1 cellular context compared by ENCODE assay signal in the genomic region with DNA sequence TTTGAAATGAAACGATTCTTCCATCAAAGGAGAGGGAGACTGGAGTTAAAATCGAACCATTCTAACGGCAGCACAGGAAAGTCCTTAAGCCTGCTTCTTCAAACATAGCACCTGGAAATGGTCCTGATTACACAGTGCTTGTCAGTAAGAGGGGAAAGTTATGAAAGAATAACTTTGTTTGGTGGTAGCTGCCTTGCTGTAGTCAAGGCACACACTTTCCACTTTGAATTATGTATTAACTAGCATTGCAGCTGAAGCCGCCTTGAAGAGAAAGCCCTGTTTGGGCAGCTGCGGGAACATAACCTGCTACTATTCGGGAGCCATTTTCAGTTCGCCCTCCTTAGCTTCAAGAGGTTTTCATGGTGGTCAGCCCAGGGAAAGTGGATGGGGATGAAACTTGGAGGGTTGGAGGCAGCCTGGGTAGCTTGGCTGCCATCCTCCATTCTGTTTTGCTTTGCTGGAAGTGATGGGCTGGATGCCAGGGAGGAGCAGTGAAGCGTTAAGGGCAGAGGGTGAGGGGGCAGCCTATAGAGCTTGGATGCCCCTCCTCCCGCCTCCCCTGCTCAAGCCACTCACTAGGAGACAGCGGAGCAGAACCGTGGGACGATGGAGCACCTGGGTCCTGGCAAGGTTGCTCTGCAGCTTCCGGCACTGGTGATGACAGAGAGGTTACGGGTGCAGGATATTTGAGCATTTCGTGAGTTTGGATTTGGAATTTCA.
TF ChIP-seq lines count a peak whose summit lies in the region.

No MANE protein-coding gene starts in this region.

TF ChIP-seq in GM23338, 12 proteins besides CTCF, POLR2A, EP300 and RAD21 (continued from another document):
- TF ChIP-seq, protein P1, sequence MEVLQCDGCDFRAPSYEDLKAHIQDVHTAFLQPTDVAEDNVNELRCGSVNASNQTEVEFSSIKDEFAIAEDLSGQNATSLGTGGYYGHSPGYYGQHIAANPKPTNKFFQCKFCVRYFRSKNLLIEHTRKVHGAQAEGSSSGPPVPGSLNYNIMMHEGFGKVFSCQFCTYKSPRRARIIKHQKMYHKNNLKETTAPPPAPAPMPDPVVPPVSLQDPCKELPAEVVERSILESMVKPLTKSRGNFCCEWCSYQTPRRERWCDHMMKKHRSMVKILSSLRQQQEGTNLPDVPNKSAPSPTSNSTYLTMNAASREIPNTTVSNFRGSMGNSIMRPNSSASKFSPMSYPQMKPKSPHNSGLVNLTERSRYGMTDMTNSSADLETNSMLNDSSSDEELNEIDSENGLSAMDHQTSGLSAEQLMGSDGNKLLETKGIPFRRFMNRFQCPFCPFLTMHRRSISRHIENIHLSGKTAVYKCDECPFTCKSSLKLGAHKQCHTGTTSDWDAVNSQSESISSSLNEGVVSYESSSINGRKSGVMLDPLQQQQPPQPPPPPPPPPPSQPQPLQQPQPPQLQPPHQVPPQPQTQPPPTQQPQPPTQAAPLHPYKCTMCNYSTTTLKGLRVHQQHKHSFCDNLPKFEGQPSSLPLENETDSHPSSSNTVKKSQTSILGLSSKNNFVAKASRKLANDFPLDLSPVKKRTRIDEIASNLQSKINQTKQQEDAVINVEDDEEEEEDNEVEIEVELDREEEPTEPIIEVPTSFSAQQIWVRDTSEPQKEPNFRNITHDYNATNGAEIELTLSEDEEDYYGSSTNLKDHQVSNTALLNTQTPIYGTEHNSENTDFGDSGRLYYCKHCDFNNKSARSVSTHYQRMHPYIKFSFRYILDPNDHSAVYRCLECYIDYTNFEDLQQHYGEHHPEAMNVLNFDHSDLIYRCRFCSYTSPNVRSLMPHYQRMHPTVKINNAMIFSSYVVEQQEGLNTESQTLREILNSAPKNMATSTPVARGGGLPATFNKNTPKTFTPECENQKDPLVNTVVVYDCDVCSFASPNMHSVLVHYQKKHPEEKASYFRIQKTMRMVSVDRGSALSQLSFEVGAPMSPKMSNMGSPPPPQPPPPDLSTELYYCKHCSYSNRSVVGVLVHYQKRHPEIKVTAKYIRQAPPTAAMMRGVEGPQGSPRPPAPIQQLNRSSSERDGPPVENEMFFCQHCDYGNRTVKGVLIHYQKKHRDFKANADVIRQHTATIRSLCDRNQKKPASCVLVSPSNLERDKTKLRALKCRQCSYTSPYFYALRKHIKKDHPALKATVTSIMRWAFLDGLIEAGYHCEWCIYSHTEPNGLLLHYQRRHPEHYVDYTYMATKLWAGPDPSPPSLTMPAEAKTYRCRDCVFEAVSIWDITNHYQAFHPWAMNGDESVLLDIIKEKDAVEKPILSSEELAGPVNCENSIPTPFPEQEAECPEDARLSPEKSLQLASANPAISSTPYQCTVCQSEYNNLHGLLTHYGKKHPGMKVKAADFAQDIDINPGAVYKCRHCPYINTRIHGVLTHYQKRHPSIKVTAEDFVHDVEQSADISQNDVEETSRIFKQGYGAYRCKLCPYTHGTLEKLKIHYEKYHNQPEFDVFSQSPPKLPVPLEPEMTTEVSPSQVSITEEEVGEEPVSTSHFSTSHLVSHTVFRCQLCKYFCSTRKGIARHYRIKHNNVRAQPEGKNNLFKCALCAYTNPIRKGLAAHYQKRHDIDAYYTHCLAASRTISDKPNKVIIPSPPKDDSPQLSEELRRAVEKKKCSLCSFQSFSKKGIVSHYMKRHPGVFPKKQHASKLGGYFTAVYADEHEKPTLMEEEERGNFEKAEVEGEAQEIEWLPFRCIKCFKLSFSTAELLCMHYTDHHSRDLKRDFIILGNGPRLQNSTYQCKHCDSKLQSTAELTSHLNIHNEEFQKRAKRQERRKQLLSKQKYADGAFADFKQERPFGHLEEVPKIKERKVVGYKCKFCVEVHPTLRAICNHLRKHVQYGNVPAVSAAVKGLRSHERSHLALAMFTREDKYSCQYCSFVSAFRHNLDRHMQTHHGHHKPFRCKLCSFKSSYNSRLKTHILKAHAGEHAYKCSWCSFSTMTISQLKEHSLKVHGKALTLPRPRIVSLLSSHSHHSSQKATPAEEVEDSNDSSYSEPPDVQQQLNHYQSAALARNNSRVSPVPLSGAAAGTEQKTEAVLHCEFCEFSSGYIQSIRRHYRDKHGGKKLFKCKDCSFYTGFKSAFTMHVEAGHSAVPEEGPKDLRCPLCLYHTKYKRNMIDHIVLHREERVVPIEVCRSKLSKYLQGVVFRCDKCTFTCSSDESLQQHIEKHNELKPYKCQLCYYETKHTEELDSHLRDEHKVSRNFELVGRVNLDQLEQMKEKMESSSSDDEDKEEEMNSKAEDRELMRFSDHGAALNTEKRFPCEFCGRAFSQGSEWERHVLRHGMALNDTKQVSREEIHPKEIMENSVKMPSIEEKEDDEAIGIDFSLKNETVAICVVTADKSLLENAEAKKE (CRISPR knock-in tag; IDR thresholded peaks at IDR 0.05): no peak
- TF ChIP-seq ZNF114 (CRISPR knock-in tag; IDR thresholded peaks at IDR 0.05): no peak
- TF ChIP-seq POLR2AphosphoS5 (IDR thresholded peaks at IDR 0.05; ENCODE audit: low read depth): no peak
- TF ChIP-seq CREB1 (CRISPR knock-in tag; IDR thresholded peaks at IDR 0.05; ENCODE audit: low read depth): no peak
- TF ChIP-seq, protein P2, sequence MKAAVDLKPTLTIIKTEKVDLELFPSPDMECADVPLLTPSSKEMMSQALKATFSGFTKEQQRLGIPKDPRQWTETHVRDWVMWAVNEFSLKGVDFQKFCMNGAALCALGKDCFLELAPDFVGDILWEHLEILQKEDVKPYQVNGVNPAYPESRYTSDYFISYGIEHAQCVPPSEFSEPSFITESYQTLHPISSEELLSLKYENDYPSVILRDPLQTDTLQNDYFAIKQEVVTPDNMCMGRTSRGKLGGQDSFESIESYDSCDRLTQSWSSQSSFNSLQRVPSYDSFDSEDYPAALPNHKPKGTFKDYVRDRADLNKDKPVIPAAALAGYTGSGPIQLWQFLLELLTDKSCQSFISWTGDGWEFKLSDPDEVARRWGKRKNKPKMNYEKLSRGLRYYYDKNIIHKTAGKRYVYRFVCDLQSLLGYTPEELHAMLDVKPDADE (IDR thresholded peaks at IDR 0.05): no peak
